In the genomic region with DNA sequence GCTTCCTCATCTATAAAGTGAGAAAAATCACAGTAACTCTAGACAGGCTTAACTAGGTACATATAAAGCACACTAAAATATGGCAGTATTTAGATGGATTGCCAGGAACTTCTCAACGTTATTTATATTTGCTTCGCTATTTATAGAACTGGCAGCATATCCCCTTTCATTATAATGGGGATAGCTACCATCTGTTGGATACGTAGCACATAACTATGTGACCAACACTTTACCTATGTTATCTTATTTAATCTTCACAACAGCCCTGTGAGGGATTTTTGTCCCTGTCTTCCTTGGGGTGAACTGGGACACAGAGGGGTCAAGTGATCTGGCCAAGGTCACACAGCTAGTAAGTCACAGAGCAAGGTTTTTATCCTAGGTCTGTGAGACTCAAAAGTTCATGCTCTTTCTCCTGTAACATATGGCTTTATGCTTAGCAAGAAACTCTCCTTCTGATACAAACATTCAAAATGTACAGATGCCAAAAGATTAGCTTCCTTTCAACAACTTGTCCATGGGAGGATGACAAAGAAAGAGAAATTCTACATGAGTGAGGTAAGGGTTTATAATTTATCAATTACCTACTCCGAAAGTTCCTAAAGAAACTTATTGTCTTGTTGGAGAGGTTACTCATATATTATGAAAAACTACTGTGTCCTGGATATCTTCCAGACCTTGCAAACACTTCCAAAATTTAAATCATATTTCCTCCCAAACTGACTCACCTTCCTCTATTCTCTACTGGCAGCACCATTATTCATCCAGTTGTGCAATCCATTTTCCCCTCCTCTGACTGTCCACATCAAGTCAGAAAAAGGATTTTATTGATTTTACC, we compare ENCODE assay signal across 17 cellular contexts.
DNase-seq lines count a peak whose midpoint lies in the region; ATAC-seq and TF ChIP-seq lines count a peak whose summit lies in the region.
"Had no signal": no experiment of that assay in that cellular context is flagged by ENCODE, and none has a peak within 500 bp of the region (broad histone marks: within the 10 kb centered on the region; RNA-seq: fewer than 3 reads in every experiment).

No MANE protein-coding gene starts in this region.

- no peaks in the 10 kb centered on the region for H3K36me3 ChIP-seq in A673 (ENCODE audit: insufficient read depth, low read length, poor library complexity, severe bottlenecking)
- H3K36me3 ChIP-seq: left lung, neural progenitor cell had no signal

- no peak for TF ChIP-seq CTCF in A673 (conservative IDR thresholded peaks at IDR 0.05; ENCODE audit: low read depth, low read length)
- TF ChIP-seq CTCF in astrocyte of the spinal cord (IDR thresholded peaks at IDR 0.05; ENCODE audit: low read depth, low read length), result no peak

- H3K9me3 ChIP-seq in A673 (ENCODE audit: low read depth, low read length, poor library complexity, severe bottlenecking), result peaks cover 13% of the 10 kb centered on the region

- H3K36me3 Mint-ChIP-seq in immature natural killer cell, result no peaks in the 10 kb centered on the region
- H3K36me3 Mint-ChIP-seq: neural progenitor cell had no signal

- H3K4me3 ChIP-seq in A673 (ENCODE audit: low read depth, low read length, poor library complexity, severe bottlenecking) (no peak overlapping the region), astrocyte of the spinal cord (ENCODE audit: low read depth, low read length) (no peak overlapping the region)
- H3K4me3 ChIP-seq: K562, left lung, neural progenitor cell had no signal

- in situ Hi-C loops in astrocyte of the spinal cord (cut with HindIII; ENCODE audit: low sequenced_read_pairs), result no loop called here

- H3K9me3 Mint-ChIP-seq in immature natural killer cell, result no peaks in the 10 kb centered on the region

- H3K27me3 ChIP-seq in A673 (replicated peaks; ENCODE audit: insufficient read depth, low read depth, low read length, poor library complexity), result no peaks in the 10 kb centered on the region
- H3K27me3 ChIP-seq: left lung, neural progenitor cell had no signal

- no peak overlapping the region for H3K4me3 Mint-ChIP-seq in immature natural killer cell
- H3K4me3 Mint-ChIP-seq: neural progenitor cell; T-helper 1 cell treated with Interleukin-12 subunit alpha and Interleukin-12 subunit beta and Interleukin-4 antibody, amounts not matched to agents 30 μg/mL and 1 μg/mL, for 36 hours had no signal

- H3K4me1 Mint-ChIP-seq in immature natural killer cell, result no peaks in the 10 kb centered on the region
- H3K4me1 Mint-ChIP-seq: neural progenitor cell had no signal

- H3K4me1 ChIP-seq in A673 (ENCODE audit: insufficient read depth, low read length, poor library complexity, severe bottlenecking), result no peaks in the 10 kb centered on the region
- H3K4me1 ChIP-seq: left lung, neural progenitor cell had no signal

- no peak overlapping the region for H3K27ac Mint-ChIP-seq in immature natural killer cell
- H3K27ac Mint-ChIP-seq: neural progenitor cell; T-helper 1 cell treated with Interleukin-12 subunit alpha and Interleukin-12 subunit beta and Interleukin-4 antibody, amounts not matched to agents 30 μg/mL and 1 μg/mL, for 36 hours had no signal

- H3K27me3 Mint-ChIP-seq in immature natural killer cell (ENCODE audit: low read depth in 3 of 3), result peaks cover 7 to 8% (median 7%) of the 10 kb centered on the region in 3 donors

- CTCF ChIA-PET in A673 (lab: Charles Lee), result no interaction called here

- H3K27ac ChIP-seq in A673 (ENCODE audit: low read depth, low read length, poor library complexity, severe bottlenecking), result no peak overlapping the region
- H3K27ac ChIP-seq: left lung, neural progenitor cell had no signal

- BruUV-seq in A673 (replicated peaks; lab: Mats Ljungman, UMichigan), result no TSS peak

- intact Hi-C loops in A673 (cut with micrococcal nuclease; ENCODE audit: unreplicated experiment), result no loop called here

- no peak for ATAC-seq in GM21737 (IDR thresholded peaks at IDR 0.05; ENCODE audit: unreplicated experiment)
- ATAC-seq in GM21367 (IDR thresholded peaks at IDR 0.05; ENCODE audit: unreplicated experiment), result no peak
- ATAC-seq: K562, left lung had no signal

- DNase-seq in A673 (ENCODE audit: low spot score) (peak; percentile 5), HS-5 (ENCODE audit: low read depth) (peak; percentile 89), astrocyte of the spinal cord (ENCODE audit: low read depth, low spot score) (peak; percentile 62), glomerular visceral epithelial cell (ENCODE audit: extremely low spot score) (peak; percentile 52), immature natural killer cell (no peak), NCI-H128 (lab: John Stamatoyannopoulos, UW; ENCODE audit: unreplicated experiment) (no peak)
- DNase-seq: activated CD4-positive, alpha-beta T cell treated with anti-CD3 and anti-CD28 coated beads, Interleukin-2, amount 50 U/mL, for 1 hour; activated effector memory CD4-positive, alpha-beta T cell treated with Interleukin-2 at 50 U/mL for 16 hours; DMS79 treated with DMSO at 0.1 percent for 48 hours; left lung; NCI-H2029 treated with DMSO at 0.1 percent for 48 hours; stimulated activated CD8-positive, alpha-beta memory T cell treated with anti-CD3 and anti-CD28 coated beads, Interleukin-4, amount 100 ng/mL, for 48 hours had no signal

- POLR2A ChIA-PET in A673 (lab: Charles Lee; ENCODE audit: low non-redundant PET), result no interaction called here

Comparison
In these comparisons a context has a peak if more than half of its experiments do, and no peak if none do; other contexts are left out.
1. DNase-seq: peak in A673 (single experiment), HS-5 (single experiment), astrocyte of the spinal cord (single experiment) and glomerular visceral epithelial cell (single experiment); none in immature natural killer cell (0 of 3) and NCI-H128 (single experiment).